1 cellular context compared by ENCODE assay signal in the genomic region with DNA sequence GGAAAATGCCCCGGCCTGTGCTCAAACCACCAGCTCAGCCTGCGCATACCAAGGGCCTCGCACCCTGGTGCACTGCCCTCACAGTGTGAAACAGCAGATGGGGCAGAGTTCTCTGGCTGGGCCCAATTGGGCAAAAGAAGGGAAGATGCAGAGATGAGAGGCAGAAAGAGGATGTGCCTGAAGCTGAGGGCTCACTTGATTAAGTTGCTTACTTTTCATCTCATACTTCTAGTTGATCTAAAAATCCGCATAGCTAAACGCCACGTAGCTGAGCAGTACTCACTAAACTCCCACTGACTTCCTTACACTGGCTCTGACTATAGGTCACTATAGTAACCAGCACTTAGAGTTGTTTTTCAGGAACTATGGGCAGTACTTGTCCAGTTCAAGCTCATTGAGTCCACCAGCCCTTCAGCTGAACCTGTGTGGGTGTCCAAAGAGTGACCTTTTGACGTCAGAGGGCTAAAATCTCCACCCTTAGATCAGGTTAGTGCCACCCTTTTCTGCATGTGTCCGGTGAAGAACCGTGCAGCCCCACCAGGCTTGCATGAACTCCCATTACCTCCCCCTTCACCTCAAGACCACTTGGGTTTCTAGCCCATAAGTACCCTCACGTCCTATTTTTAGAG.
TF ChIP-seq lines count a peak whose summit lies in the region.

No MANE protein-coding gene starts in this region.

TF ChIP-seq in GM12878, 131 proteins besides CTCF, POLR2A, EP300 and RAD21:
- TF ChIP-seq, protein P1, sequence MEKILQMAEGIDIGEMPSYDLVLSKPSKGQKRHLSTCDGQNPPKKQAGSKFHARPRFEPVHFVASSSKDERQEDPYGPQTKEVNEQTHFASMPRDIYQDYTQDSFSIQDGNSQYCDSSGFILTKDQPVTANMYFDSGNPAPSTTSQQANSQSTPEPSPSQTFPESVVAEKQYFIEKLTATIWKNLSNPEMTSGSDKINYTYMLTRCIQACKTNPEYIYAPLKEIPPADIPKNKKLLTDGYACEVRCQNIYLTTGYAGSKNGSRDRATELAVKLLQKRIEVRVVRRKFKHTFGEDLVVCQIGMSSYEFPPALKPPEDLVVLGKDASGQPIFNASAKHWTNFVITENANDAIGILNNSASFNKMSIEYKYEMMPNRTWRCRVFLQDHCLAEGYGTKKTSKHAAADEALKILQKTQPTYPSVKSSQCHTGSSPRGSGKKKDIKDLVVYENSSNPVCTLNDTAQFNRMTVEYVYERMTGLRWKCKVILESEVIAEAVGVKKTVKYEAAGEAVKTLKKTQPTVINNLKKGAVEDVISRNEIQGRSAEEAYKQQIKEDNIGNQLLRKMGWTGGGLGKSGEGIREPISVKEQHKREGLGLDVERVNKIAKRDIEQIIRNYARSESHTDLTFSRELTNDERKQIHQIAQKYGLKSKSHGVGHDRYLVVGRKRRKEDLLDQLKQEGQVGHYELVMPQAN (conservative IDR thresholded peaks at IDR 0.05): no peak
- no peak for TF ChIP-seq DPF2 (IDR thresholded peaks at IDR 0.05)
- TF ChIP-seq RAD51 (IDR thresholded peaks at IDR 0.05): no peak
- TF ChIP-seq NRF1 (conservative IDR thresholded peaks at IDR 0.05; ENCODE audit: low read depth, low read length): no peak
- TF ChIP-seq SMAD5 (IDR thresholded peaks at IDR 0.05; ENCODE audit: low read depth): no peak
- no peak for TF ChIP-seq NBN (IDR thresholded peaks at IDR 0.05)
- peak; percentile 40; the same call in 1 of the 2 replicates for TF ChIP-seq NR2F1 (conservative IDR thresholded peaks at IDR 0.05)
- no peak for TF ChIP-seq PRDM15 (CRISPR knock-in tag; IDR thresholded peaks at IDR 0.05)
- no peak for TF ChIP-seq BCL11A (IDR thresholded peaks at IDR 0.05; ENCODE audit: low read depth, low read length)
- no peak for TF ChIP-seq JUND (IDR thresholded peaks at IDR 0.05; ENCODE audit: low read depth, low read length)
- no peak for TF ChIP-seq RB1 (IDR thresholded peaks at IDR 0.05; ENCODE audit: borderline replicate concordance)
- peak; percentile 3; the same call in 1 of the 2 replicates for TF ChIP-seq SPI1 (IDR thresholded peaks at IDR 0.05; ENCODE audit: borderline replicate concordance, insufficient read depth, low read depth, low read length)
- no peak for TF ChIP-seq SUPT20H (IDR thresholded peaks at IDR 0.05; ENCODE audit: borderline replicate concordance, control insufficient read depth, low read depth, low read length)
TF ChIP-seq in GM12878: peak in this region for 2.
